Comparison of ENCODE assay signal across 9 cellular contexts in genomic region chr4:156970501-156971167, GRCh38. TPM values are rescaled to one million over a fixed set of nuclear protein-coding genes. Genes with fewer than 3 reads are reported as not detected.
DNase-seq lines count a peak whose midpoint lies in the region; ATAC-seq and TF ChIP-seq lines count a peak whose summit lies in the region.
"Had no signal": no experiment of that assay in that cellular context is flagged by ENCODE, and none has a peak within 500 bp of the region (broad histone marks: within the 10 kb centered on the region; RNA-seq: fewer than 3 reads in every experiment).

No MANE protein-coding gene starts in this region.

- H3K27me3 ChIP-seq in left ventricle myocardium inferior (ENCODE audit: low read depth), result no peaks in the 10 kb centered on the region

- peak; percentile 52 for ATAC-seq in omental fat pad (ENCODE audit: low FRiP score)
- ATAC-seq in GM18868 (IDR thresholded peaks at IDR 0.05; ENCODE audit: unreplicated experiment), result no peak

- peak overlapping the region; percentile 7 for H3K27ac ChIP-seq in angular gyrus (ENCODE audit: low read depth, low read length)
- peak overlapping the region; percentile 87 for H3K27ac ChIP-seq in left ventricle myocardium inferior (replicated peaks)

- no peaks in the 10 kb centered on the region for H3K36me3 ChIP-seq in left ventricle myocardium inferior

- peak overlapping the region; percentile 80 for H3K4me3 ChIP-seq in left ventricle myocardium inferior

- no peaks in the 10 kb centered on the region for H3K9me3 ChIP-seq in left ventricle myocardium inferior (replicated peaks)

- peak; percentile 36 for DNase-seq in NCI-H2171 treated with DMSO at 0.1 percent for 48 hours (lab: John Stamatoyannopoulos, UW)
- DNase-seq in NCI-H2171 (lab: John Stamatoyannopoulos, UW), result no peak
- DNase-seq in NCI-H1105 treated with DMSO at 0.1 percent for 48 hours (lab: John Stamatoyannopoulos, UW), result peak; percentile 26
- DNase-seq in left ventricle myocardium inferior, result peak; percentile 55
- DNase-seq in omental fat pad (ENCODE audit: low spot score), result peak; percentile 32
- DNase-seq in cerebellar nuclear complex (lab: John Stamatoyannopoulos, UW), result no peak

- TF ChIP-seq CTCF in left ventricle myocardium inferior (IDR thresholded peaks at IDR 0.05; ENCODE audit: borderline replicate concordance) (peak; percentile 62), omental fat pad (IDR thresholded peaks at IDR 0.05) (peak in 1 of 3 donors; percentile 3)

- intact Hi-C loops in left ventricle myocardium inferior (cut with micrococcal nuclease), result no loop called here

- H3K4me1 ChIP-seq in left ventricle myocardium inferior, result peaks cover 44% of the 10 kb centered on the region

RNA-seq across cellular contexts. Expression of gene PDGFC, which starts 1.0 kb away (rescaled TPM):
- total RNA-seq in left ventricle myocardium inferior (12.9 TPM), omental fat pad (10 to 100 TPM; 22.5 to 38.2 (median 33.1) TPM)
- total RNA-seq: activated CD8-positive, alpha-beta memory T cell treated with anti-CD3 and anti-CD28 coated beads for 36 hours had no signal

Comparison
In these comparisons a context has a peak if more than half of its experiments do, and no peak if none do; other contexts are left out.
1. DNase-seq: peak in NCI-H2171 treated with DMSO at 0.1 percent for 48 hours (single experiment), NCI-H1105 treated with DMSO at 0.1 percent for 48 hours (single experiment), left ventricle myocardium inferior (single experiment) and omental fat pad (single experiment); none in NCI-H2171 (single experiment) and cerebellar nuclear complex (0 of 2).